In genomic region chr3:187836848-187837770, GRCh38 we compare ENCODE assay signal across 23 cellular contexts.
A peak's percentile ranks its signal among the peaks of the same experiment; 100 is the strongest.
DNase-seq lines count a peak whose midpoint lies in the region; ATAC-seq and TF ChIP-seq lines count a peak whose summit lies in the region.
"Had no signal": no experiment of that assay in that cellular context is flagged by ENCODE, and none has a peak within 500 bp of the region (broad histone marks: within the 10 kb centered on the region; RNA-seq: fewer than 3 reads in every experiment).

No MANE protein-coding gene starts in this region.

- no peak for TF ChIP-seq RAD21 in IMR-90 (IDR thresholded peaks at IDR 0.05; ENCODE audit: low read length)

- H2AK5ac ChIP-seq in IMR-90 (ENCODE audit: low read depth, low read length) (no peak overlapping the region), neuronal stem cell (ENCODE audit: low read depth, low read length) (no peak overlapping the region)

- peak overlapping the region; percentile 31 for H2AK9ac ChIP-seq in IMR-90 (replicated peaks; ENCODE audit: low read depth, low read length, poor library complexity)

- H2AFZ ChIP-seq in IMR-90 (replicated peaks; ENCODE audit: low read length, poor library complexity), result no peak overlapping the region
- H2AFZ ChIP-seq in neuronal stem cell (ENCODE audit: low read length), result no peak overlapping the region

- no peak overlapping the region for H3K23ac ChIP-seq in IMR-90 (ENCODE audit: low read depth, low read length)
- no peak overlapping the region for H3K23ac ChIP-seq in neuronal stem cell (ENCODE audit: low read depth, low read length, poor library complexity)

- H3K4me1 ChIP-seq in IMR-90 (ENCODE audit: control insufficient read depth, insufficient read depth, low read length), result no peaks in the 10 kb centered on the region; the same call in 1 of the 2 replicates
- peaks cover 0 to 14% of the 10 kb centered on the region in 2 donors for H3K4me1 ChIP-seq in neuronal stem cell (ENCODE audit: control insufficient read depth in 2 of 2, insufficient read depth in 1 of 2, low read depth in 1 of 2, low read length in 2 of 2)
- H3K4me1 ChIP-seq: adrenal gland, left lung, Peyer's patch had no signal

- no peaks in the 10 kb centered on the region for H4K20me1 ChIP-seq in IMR-90 (ENCODE audit: insufficient read depth, low read length)

- intact Hi-C loops in IMR-90 (cut with micrococcal nuclease), result no loop called here

- H4K5ac ChIP-seq in IMR-90 (ENCODE audit: low read depth, low read length), result no peak overlapping the region

- H3K79me1 ChIP-seq in IMR-90 (ENCODE audit: low read depth in 1 of 2, low read length in 2 of 2) (no peaks in the 10 kb centered on the region), neuronal stem cell (ENCODE audit: low read depth, low read length) (no peaks in the 10 kb centered on the region)

- ATAC-seq in IMR-90 (ENCODE audit: low read depth), result peak; percentile 55
- no peak for ATAC-seq in HG02798 (IDR thresholded peaks at IDR 0.05; ENCODE audit: poor library complexity, unreplicated experiment)
- no peak for ATAC-seq in HG02763 (IDR thresholded peaks at IDR 0.05; ENCODE audit: unreplicated experiment)
- ATAC-seq: activated T-cell treated with anti-CD3 and anti-CD28 coated beads, Interleukin-2, amount 50 U/mL, for 72 hours; left lung; stimulated activated naive B cell treated with anti-CD40 and anti-IgM and Interleukin-4, amounts not matched to agents 10 μg/mL and 1 μg/mL and 100 μg/mL, for 72 hours had no signal

- no peak for TF ChIP-seq CTCF in IMR-90 (conservative IDR thresholded peaks at IDR 0.05; ENCODE audit: low read depth, low read length)
- TF ChIP-seq CTCF in choroid plexus epithelial cell (conservative IDR thresholded peaks at IDR 0.05; ENCODE audit: low read depth, low read length), result no peak

- H3K27me3 ChIP-seq in IMR-90 (ENCODE audit: control insufficient read depth, insufficient read depth, low read length) (peaks cover 12% of the 10 kb centered on the region), neuronal stem cell (ENCODE audit: control insufficient read depth in 3 of 3, insufficient read depth in 3 of 3, low read depth in 1 of 3, low read length in 3 of 3) (no peaks in the 10 kb centered on the region)
- H3K27me3 ChIP-seq: adrenal gland, left lung, Peyer's patch had no signal

- no peak overlapping the region for H3K4ac ChIP-seq in IMR-90 (ENCODE audit: low read depth, low read length)
- no peak overlapping the region for H3K4ac ChIP-seq in neuronal stem cell (ENCODE audit: low read length)

- POLR2A ChIA-PET in IMR-90 (lab: Charles Lee; ENCODE audit: unreplicated experiment), result no interaction called here

- no TSS peak for BruUV-seq in IMR-90 (replicated peaks; lab: Mats Ljungman, UMichigan)

- H3K14ac ChIP-seq in IMR-90 (replicated peaks; ENCODE audit: low read depth, low read length), result no peak overlapping the region
- no peak overlapping the region for H3K14ac ChIP-seq in neuronal stem cell (ENCODE audit: low read length)

- no peak overlapping the region for H2BK20ac ChIP-seq in IMR-90 (ENCODE audit: low read depth, low read length)

- no peak overlapping the region for H2BK15ac ChIP-seq in IMR-90 (ENCODE audit: low read depth, low read length)
- no peak overlapping the region for H2BK15ac ChIP-seq in neuronal stem cell (ENCODE audit: low read length)

- no peak overlapping the region for H4K91ac ChIP-seq in IMR-90 (ENCODE audit: insufficient read depth, low read depth, low read length)
- H4K91ac ChIP-seq in neuronal stem cell (ENCODE audit: low read depth, low read length, poor library complexity), result no peak overlapping the region

- DNase-seq in IMR-90 (peak; percentile 10), choroid plexus epithelial cell (ENCODE audit: low read depth) (peak; percentile 40), neuronal stem cell (ENCODE audit: low spot score) (no peak), kidney glomerular epithelial cell (lab: John Stamatoyannopoulos, UW) (no peak), retina (no peak)
- DNase-seq: activated CD4-positive, alpha-beta T cell treated with anti-CD3 and anti-CD28 coated beads, Interleukin-2, amount 50 U/mL, for 4 hours; activated CD4-positive, CD25-positive, alpha-beta regulatory T cell; activated naive CD4-positive, alpha-beta T cell treated with anti-CD3 and anti-CD28 coated beads for 36 hours; activated T-cell treated with anti-CD3 and anti-CD28 coated beads, Interleukin-2, amount 50 U/mL, for 72 hours; adrenal gland; dermis blood vessel endothelial cell; left lung; mesendoderm; NCI-H1092 treated with DMSO at 0.1 percent for 48 hours; NCI-H2029; NCI-H69; Peyer's patch; SHP77 treated with DMSO at 0.1 percent for 48 hours; stimulated activated CD4-positive, alpha-beta T cell treated with anti-CD3 and anti-CD28 coated beads, Interleukin-4, amount 100 ng/mL, for 4 hours; stimulated activated naive B cell treated with anti-CD40 and anti-IgM and Interleukin-4, amounts not matched to agents 10 μg/mL and 1 μg/mL and 100 μg/mL, for 72 hours; T1000 had no signal

- H3K9me3 ChIP-seq in IMR-90 (ENCODE audit: control insufficient read depth, insufficient read depth, low read length) (no peaks in the 10 kb centered on the region), neuronal stem cell (replicated peaks in 1 of 2; ENCODE audit: control insufficient read depth in 2 of 2, insufficient read depth in 1 of 2, low read depth in 1 of 2, low read length in 2 of 2) (no peaks in the 10 kb centered on the region)
- H3K9me3 ChIP-seq: adrenal gland, Peyer's patch had no signal

- H3K27ac ChIP-seq in IMR-90 (ENCODE audit: insufficient read depth, low read length), result no peak overlapping the region
- H3K27ac ChIP-seq in neuronal stem cell (replicated peaks; ENCODE audit: low read length), result peak overlapping the region; percentile 1
- H3K27ac ChIP-seq: adrenal gland, left lung, Peyer's patch had no signal

- H4K8ac ChIP-seq in IMR-90 (ENCODE audit: low read depth in 2 of 2, low read length in 2 of 2), result no peak overlapping the region
- no peak overlapping the region for H4K8ac ChIP-seq in neuronal stem cell (ENCODE audit: low read depth, low read length)

- in situ Hi-C loops in IMR-90 (cut with MboI; ENCODE audit: low sequenced_read_pairs), result no loop called here

- CTCF ChIA-PET in IMR-90 (lab: Yijun Ruan, JAX), result interaction anchor here (0.6 kb wide), 1 partner anchor 11 kb away, joined by 3 read pairs; no protein-coding TSS in a partner anchor

- dilution Hi-C loops in IMR-90 (cut with HindIII; ENCODE audit: low sequenced_read_pairs, unreplicated experiment), result no loop called here

- 65% methylated on average over 2 of the region's 8 CpGs; no CpG with 5 or more reads in 1 of the 2 experiments for WGBS in IMR-90 (ENCODE audit: extremely low coverage in 2 of 2, insufficient read length in 1 of 2), 2 experiments
- WGBS in neuronal stem cell (ENCODE audit: extremely low coverage in 2 of 2, insufficient read length in 2 of 2, insufficient replicate concordance in 1 of 2), 2 donors, result no CpG with 5 or more reads among the region's 8 CpGs

- H3K36me3 ChIP-seq in IMR-90 (ENCODE audit: control insufficient read depth, insufficient read depth, low read length), result no peaks in the 10 kb centered on the region
- no peaks in the 10 kb centered on the region for H3K36me3 ChIP-seq in neuronal stem cell (replicated peaks in 1 of 2; ENCODE audit: control insufficient read depth in 2 of 2, insufficient read depth in 2 of 2, low read length in 2 of 2)
- H3K36me3 ChIP-seq: adrenal gland, left lung, Peyer's patch had no signal

- TF ChIP-seq POLR2A in IMR-90 (IDR thresholded peaks at IDR 0.05; ENCODE audit: low read depth, low read length), result no peak

- no peak overlapping the region for H3K56ac ChIP-seq in IMR-90 (ENCODE audit: extremely low read depth, insufficient read depth, low read length)

- no peak overlapping the region for H3K4me3 ChIP-seq in IMR-90 (ENCODE audit: insufficient read depth, low read depth, low read length)
- H3K4me3 ChIP-seq in choroid plexus epithelial cell (ENCODE audit: low read depth, low read length), result no peak overlapping the region
- no peak overlapping the region for H3K4me3 ChIP-seq in neuronal stem cell (ENCODE audit: low read length in 2 of 2)
- H3K4me3 ChIP-seq: adrenal gland, left lung, Peyer's patch had no signal

- no peak overlapping the region for H2BK120ac ChIP-seq in IMR-90 (ENCODE audit: low read depth, low read length)
- H2BK120ac ChIP-seq in neuronal stem cell (ENCODE audit: low read depth, low read length), result no peak overlapping the region

- H3K9me1 ChIP-seq in IMR-90 (ENCODE audit: insufficient read depth, low read length), result peaks cover under 1% of the 10 kb centered on the region; the same call in 1 of the 2 replicates

- H3K18ac ChIP-seq in IMR-90 (ENCODE audit: low read depth, low read length) (no peak overlapping the region), neuronal stem cell (ENCODE audit: low read length) (no peak overlapping the region)

- H2BK12ac ChIP-seq in neuronal stem cell (ENCODE audit: low read length), result no peak overlapping the region

- H3K4me2 ChIP-seq in IMR-90 (ENCODE audit: low read depth, low read length) (no peak overlapping the region), neuronal stem cell (ENCODE audit: insufficient read depth, low read length, poor library complexity, severe bottlenecking) (no peak overlapping the region)

- H2BK5ac ChIP-seq in IMR-90 (ENCODE audit: low read depth, low read length, poor library complexity, severe bottlenecking) (no peak overlapping the region), neuronal stem cell (ENCODE audit: low read length) (no peak overlapping the region)

- H3K9ac ChIP-seq in IMR-90 (ENCODE audit: low read depth, low read length), result no peak overlapping the region
- no peak overlapping the region for H3K9ac ChIP-seq in neuronal stem cell (ENCODE audit: low read depth, low read length, poor library complexity)

TF ChIP-seq in IMR-90, 13 proteins besides CTCF, POLR2A, EP300 and RAD21 (continues in another document):
- TF ChIP-seq RFX5 (IDR thresholded peaks at IDR 0.05; ENCODE audit: low read depth, low read length) (no peak), ELK1 (IDR thresholded peaks at IDR 0.05; ENCODE audit: borderline replicate concordance, low read depth, low read length) (no peak), MAFK (IDR thresholded peaks at IDR 0.05; ENCODE audit: low read depth, low read length) (no peak), MAZ (IDR thresholded peaks at IDR 0.05; ENCODE audit: borderline replicate concordance, low read depth, low read length) (no peak), RCOR1 (IDR thresholded peaks at IDR 0.05; ENCODE audit: insufficient replicate concordance, low read length) (no peak)

Comparison
In these comparisons a context has a peak if more than half of its experiments do, and no peak if none do; other contexts are left out.
1. DNase-seq: peak in IMR-90 (single experiment) and choroid plexus epithelial cell (single experiment); none in neuronal stem cell (single experiment), kidney glomerular epithelial cell (single experiment) and retina (single experiment).